In the genomic region with DNA sequence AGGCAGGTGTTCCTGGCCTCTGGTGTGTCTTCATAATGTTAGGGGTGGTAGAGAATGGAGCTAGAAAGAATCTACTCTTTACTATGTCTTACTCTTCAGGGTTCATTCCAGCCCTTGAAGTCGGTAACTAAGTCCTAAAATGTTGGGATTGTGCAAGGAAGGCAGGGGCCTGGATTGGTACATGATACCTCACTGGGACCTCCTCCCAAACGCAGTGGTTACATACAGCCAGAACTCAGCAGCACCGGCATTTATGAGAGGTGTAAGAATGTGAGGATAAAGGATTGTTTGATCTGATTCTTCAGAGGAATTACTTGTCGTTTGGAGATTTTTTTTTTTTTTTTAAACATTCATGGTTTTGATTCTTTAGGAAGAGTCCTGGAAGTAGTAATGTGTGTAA, we compare ENCODE assay signal across 1 cellular context.
A peak's percentile ranks its signal among the peaks of the same experiment; 100 is the strongest.
TF ChIP-seq lines count a peak whose summit lies in the region.

No MANE protein-coding gene starts in this region.

TF ChIP-seq in HepG2, 621 proteins besides CTCF, POLR2A, EP300 and RAD21:
- TF ChIP-seq RBM22 (optimal IDR thresholded peaks at IDR 0.05; ENCODE audit: low read length), result peak; percentile 87
- TF ChIP-seq ZSCAN20 (CRISPR knock-in tag; IDR thresholded peaks at IDR 0.05; ENCODE audit: borderline replicate concordance), result no peak
